In the genomic region with DNA sequence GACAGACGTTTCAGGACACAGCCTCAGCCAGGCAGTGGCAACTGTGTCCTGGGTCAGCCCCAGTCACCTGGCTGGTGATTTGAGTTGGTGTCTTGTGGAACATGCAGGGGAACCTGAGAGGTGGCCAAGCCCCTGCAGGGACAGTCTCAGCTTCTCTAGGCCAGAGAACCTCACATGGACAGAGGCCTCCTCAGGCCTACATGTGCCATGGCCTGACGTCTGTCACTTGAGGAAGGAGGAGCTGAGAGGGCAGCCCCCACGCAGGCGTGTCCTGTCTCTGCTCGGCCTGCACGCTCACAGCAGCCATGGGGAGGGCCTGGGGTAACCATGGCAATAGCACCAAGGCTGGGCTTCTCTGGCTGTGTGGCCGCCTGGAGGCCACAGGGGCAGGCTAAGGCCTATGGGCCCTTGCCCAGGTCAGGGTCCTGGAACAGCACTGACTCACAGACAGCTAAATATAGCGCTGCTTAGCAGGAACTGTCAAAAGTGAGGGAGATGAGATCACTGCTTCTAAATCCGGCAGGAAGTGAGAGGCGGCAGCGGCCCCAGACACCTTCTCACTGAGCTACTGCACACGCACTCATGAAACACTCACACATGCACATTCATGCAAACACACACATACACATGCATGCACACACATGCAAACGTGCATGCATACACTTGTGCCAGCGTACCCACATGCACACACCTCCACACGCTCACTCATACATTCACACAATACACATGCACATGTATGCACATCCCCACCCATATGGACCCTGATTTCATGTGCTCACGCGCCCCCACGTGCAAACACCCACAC, we compare ENCODE assay signal across 1 cellular context.
TF ChIP-seq lines count a peak whose summit lies in the region.

No MANE protein-coding gene starts in this region.

TF ChIP-seq in K562, 482 proteins besides CTCF, POLR2A, EP300 and RAD21 (continued from another document and continues in another):
- TF ChIP-seq, protein P1, sequence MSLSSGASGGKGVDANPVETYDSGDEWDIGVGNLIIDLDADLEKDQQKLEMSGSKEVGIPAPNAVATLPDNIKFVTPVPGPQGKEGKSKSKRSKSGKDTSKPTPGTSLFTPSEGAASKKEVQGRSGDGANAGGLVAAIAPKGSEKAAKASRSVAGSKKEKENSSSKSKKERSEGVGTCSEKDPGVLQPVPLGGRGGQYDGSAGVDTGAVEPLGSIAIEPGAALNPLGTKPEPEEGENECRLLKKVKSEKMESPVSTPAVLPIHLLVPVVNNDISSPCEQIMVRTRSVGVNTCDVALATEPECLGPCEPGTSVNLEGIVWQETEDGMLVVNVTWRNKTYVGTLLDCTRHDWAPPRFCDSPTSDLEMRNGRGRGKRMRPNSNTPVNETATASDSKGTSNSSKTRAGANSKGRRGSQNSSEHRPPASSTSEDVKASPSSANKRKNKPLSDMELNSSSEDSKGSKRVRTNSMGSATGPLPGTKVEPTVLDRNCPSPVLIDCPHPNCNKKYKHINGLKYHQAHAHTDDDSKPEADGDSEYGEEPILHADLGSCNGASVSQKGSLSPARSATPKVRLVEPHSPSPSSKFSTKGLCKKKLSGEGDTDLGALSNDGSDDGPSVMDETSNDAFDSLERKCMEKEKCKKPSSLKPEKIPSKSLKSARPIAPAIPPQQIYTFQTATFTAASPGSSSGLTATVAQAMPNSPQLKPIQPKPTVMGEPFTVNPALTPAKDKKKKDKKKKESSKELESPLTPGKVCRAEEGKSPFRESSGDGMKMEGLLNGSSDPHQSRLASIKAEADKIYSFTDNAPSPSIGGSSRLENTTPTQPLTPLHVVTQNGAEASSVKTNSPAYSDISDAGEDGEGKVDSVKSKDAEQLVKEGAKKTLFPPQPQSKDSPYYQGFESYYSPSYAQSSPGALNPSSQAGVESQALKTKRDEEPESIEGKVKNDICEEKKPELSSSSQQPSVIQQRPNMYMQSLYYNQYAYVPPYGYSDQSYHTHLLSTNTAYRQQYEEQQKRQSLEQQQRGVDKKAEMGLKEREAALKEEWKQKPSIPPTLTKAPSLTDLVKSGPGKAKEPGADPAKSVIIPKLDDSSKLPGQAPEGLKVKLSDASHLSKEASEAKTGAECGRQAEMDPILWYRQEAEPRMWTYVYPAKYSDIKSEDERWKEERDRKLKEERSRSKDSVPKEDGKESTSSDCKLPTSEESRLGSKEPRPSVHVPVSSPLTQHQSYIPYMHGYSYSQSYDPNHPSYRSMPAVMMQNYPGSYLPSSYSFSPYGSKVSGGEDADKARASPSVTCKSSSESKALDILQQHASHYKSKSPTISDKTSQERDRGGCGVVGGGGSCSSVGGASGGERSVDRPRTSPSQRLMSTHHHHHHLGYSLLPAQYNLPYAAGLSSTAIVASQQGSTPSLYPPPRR (CRISPR knock-in tag; IDR thresholded peaks at IDR 0.05; ENCODE audit: borderline replicate concordance) = no peak
- TF ChIP-seq ZEB2 (IDR thresholded peaks at IDR 0.05) (no peak), FOSL1 (tag; conservative IDR thresholded peaks at IDR 0.05) (peak; percentile 75), ZBTB40 (IDR thresholded peaks at IDR 0.05) (0 out of 2 replicates have a peak, but pooled peaks have one; percentile 14), ZBTB40 (CRISPR knock-in tag; IDR thresholded peaks at IDR 0.05) (no peak), HDAC1 (IDR thresholded peaks at IDR 0.05) (peak in 1 of 2 experiments; percentile 70; a peak in 2 of 4 replicates), SOX6 (IDR thresholded peaks at IDR 0.05) (peak; percentile 11; the same call in 1 of the 2 replicates), HDGF (IDR thresholded peaks at IDR 0.05) (no peak), CBFB (CRISPR knock-in tag; IDR thresholded peaks at IDR 0.05) (0 out of 2 replicates have a peak, but pooled peaks have one; percentile 27), FOXJ3 (CRISPR knock-in tag; IDR thresholded peaks at IDR 0.05) (no peak), TFE3 (CRISPR knock-in tag; IDR thresholded peaks at IDR 0.05) (no peak), KLF10 (CRISPR knock-in tag; IDR thresholded peaks at IDR 0.05) (no peak), BCOR (IDR thresholded peaks at IDR 0.05) (no peak), REST (CRISPR knock-in tag; IDR thresholded peaks at IDR 0.05; ENCODE audit: low read depth) (no peak), CREBBP (IDR thresholded peaks at IDR 0.05; ENCODE audit: low read depth, low read length) (no peak), HOXB6 (CRISPR knock-in tag; IDR thresholded peaks at IDR 0.05; ENCODE audit: borderline replicate concordance) (no peak), TOE1 (IDR thresholded peaks at IDR 0.05; ENCODE audit: borderline replicate concordance) (no peak), TOE1 (CRISPR knock-in tag; IDR thresholded peaks at IDR 0.05; ENCODE audit: borderline replicate concordance, low read depth) (peak; percentile 1; the same call in 1 of the 2 replicates), ERF (CRISPR knock-in tag; IDR thresholded peaks at IDR 0.05) (no peak), ZNF695 (CRISPR knock-in tag; IDR thresholded peaks at IDR 0.05) (no peak), GTF2B (IDR thresholded peaks at IDR 0.05; ENCODE audit: extremely low read depth, insufficient read length) (no peak), CCNT2 (IDR thresholded peaks at IDR 0.05; ENCODE audit: borderline replicate concordance, extremely low read depth, insufficient read length, low read depth, low read length) (no peak)
- TF ChIP-seq, protein P2, sequence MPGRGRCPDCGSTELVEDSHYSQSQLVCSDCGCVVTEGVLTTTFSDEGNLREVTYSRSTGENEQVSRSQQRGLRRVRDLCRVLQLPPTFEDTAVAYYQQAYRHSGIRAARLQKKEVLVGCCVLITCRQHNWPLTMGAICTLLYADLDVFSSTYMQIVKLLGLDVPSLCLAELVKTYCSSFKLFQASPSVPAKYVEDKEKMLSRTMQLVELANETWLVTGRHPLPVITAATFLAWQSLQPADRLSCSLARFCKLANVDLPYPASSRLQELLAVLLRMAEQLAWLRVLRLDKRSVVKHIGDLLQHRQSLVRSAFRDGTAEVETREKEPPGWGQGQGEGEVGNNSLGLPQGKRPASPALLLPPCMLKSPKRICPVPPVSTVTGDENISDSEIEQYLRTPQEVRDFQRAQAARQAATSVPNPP (IDR thresholded peaks at IDR 0.05; ENCODE audit: borderline replicate concordance, insufficient read depth, insufficient read length) = no peak
- TF ChIP-seq, protein P3, sequence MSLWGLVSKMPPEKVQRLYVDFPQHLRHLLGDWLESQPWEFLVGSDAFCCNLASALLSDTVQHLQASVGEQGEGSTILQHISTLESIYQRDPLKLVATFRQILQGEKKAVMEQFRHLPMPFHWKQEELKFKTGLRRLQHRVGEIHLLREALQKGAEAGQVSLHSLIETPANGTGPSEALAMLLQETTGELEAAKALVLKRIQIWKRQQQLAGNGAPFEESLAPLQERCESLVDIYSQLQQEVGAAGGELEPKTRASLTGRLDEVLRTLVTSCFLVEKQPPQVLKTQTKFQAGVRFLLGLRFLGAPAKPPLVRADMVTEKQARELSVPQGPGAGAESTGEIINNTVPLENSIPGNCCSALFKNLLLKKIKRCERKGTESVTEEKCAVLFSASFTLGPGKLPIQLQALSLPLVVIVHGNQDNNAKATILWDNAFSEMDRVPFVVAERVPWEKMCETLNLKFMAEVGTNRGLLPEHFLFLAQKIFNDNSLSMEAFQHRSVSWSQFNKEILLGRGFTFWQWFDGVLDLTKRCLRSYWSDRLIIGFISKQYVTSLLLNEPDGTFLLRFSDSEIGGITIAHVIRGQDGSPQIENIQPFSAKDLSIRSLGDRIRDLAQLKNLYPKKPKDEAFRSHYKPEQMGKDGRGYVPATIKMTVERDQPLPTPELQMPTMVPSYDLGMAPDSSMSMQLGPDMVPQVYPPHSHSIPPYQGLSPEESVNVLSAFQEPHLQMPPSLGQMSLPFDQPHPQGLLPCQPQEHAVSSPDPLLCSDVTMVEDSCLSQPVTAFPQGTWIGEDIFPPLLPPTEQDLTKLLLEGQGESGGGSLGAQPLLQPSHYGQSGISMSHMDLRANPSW (CRISPR knock-in tag; IDR thresholded peaks at IDR 0.05) = 0 out of 2 replicates have a peak, but pooled peaks have one; percentile 7
